1 cellular context compared by ENCODE assay signal in the genomic region with DNA sequence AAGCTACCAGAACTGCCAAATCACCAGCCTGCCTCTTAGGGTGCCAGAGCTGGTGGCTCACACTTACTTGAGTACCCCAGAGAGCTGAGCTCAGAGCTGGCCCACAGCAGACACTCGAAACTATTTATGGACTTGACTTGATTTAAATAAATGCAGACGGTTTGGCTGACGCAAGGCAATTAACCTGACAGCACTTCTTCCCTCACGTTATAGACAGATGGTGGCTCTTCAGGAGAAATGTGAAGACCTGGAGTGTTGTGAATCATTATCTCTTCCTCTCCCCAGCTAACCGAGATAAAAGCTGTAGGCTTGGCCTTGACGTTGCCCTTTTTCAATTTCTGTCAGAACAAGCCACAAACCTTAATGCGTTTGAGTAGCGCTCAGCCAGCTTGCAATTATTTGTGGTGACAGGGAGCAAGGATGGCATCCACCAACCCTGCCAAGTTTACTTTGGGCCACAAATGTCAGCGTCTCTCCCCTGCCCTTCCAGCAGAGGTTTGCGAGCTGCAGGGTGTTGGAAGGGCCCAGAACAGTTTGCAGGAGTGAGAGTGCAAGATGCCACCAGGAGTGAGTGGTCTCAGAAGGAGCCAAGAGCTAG.
TF ChIP-seq lines count a peak whose summit lies in the region.

No MANE protein-coding gene starts in this region.

TF ChIP-seq in GM12878, 131 proteins besides CTCF, POLR2A, EP300 and RAD21 (continued from another document and continues in another):
- TF ChIP-seq CEBPZ (IDR thresholded peaks at IDR 0.05; ENCODE audit: low read depth, low read length) (no peak), ZNF687 (IDR thresholded peaks at IDR 0.05) (no peak), SUPT20H (IDR thresholded peaks at IDR 0.05; ENCODE audit: borderline replicate concordance, control insufficient read depth, low read depth, low read length) (no peak), CREM (IDR thresholded peaks at IDR 0.05; ENCODE audit: low read depth) (no peak), HDAC6 (IDR thresholded peaks at IDR 0.05; ENCODE audit: unreplicated experiment) (no peak), ZNF24 (IDR thresholded peaks at IDR 0.05) (no peak), CBX5 (IDR thresholded peaks at IDR 0.05; ENCODE audit: low read depth) (no peak), BCL11A (IDR thresholded peaks at IDR 0.05; ENCODE audit: low read depth, low read length) (0 out of 2 replicates have a peak, but pooled peaks have one; percentile 49), FOXK2 (IDR thresholded peaks at IDR 0.05) (no peak), MXI1 (IDR thresholded peaks at IDR 0.05; ENCODE audit: low read depth, low read length) (no peak), CHD2 (IDR thresholded peaks at IDR 0.05; ENCODE audit: borderline replicate concordance, low read depth, low read length) (no peak), BACH1 (IDR thresholded peaks at IDR 0.05; ENCODE audit: borderline replicate concordance) (no peak), MYB (IDR thresholded peaks at IDR 0.05; ENCODE audit: borderline replicate concordance, low read depth, low read length) (no peak), RB1 (IDR thresholded peaks at IDR 0.05; ENCODE audit: borderline replicate concordance) (no peak), NR2C1 (IDR thresholded peaks at IDR 0.05) (no peak), BRCA1 (IDR thresholded peaks at IDR 0.05; ENCODE audit: low read depth, low read length) (no peak), ASH2L (IDR thresholded peaks at IDR 0.05; ENCODE audit: borderline replicate concordance, low read depth) (no peak), YBX1 (IDR thresholded peaks at IDR 0.05) (no peak), PAX5 (IDR thresholded peaks at IDR 0.05; ENCODE audit: borderline replicate concordance, low read depth, low read length) (0 out of 2 replicates have a peak, but pooled peaks have one; percentile 15), SRF (IDR thresholded peaks at IDR 0.05; ENCODE audit: low read depth in 2 of 2, low read length in 2 of 2) (no peak), SP1 (IDR thresholded peaks at IDR 0.05; ENCODE audit: low read depth, low read length) (no peak), SMAD5 (IDR thresholded peaks at IDR 0.05; ENCODE audit: low read depth) (no peak), MTA2 (IDR thresholded peaks at IDR 0.05; ENCODE audit: low read depth) (peak; percentile 77; the same call in 1 of the 2 replicates), NBN (IDR thresholded peaks at IDR 0.05) (no peak), IKZF2 (IDR thresholded peaks at IDR 0.05) (peak; percentile 45 to 49; a peak in 3 of 4 replicates), CBX3 (IDR thresholded peaks at IDR 0.05; ENCODE audit: borderline replicate concordance, low read depth) (no peak), RUNX3 (IDR thresholded peaks at IDR 0.05; ENCODE audit: low read length) (peak; percentile 78), CREB1 (IDR thresholded peaks at IDR 0.05; ENCODE audit: low read depth) (no peak), PAX8 (IDR thresholded peaks at IDR 0.05) (no peak), IKZF1 (conservative IDR thresholded peaks at IDR 0.05) (peak; percentile 73; the same call in 1 of the 2 replicates), TARDBP (IDR thresholded peaks at IDR 0.05; ENCODE audit: borderline replicate concordance) (no peak), POLR2AphosphoS2 (IDR thresholded peaks at IDR 0.05; ENCODE audit: low read depth, low read length) (no peak), ZZZ3 (IDR thresholded peaks at IDR 0.05; ENCODE audit: control insufficient read depth, insufficient read length, low read depth) (no peak), SPI1 (IDR thresholded peaks at IDR 0.05; ENCODE audit: borderline replicate concordance, insufficient read depth, low read depth, low read length) (peak; percentile 17; the same call in 1 of the 2 replicates), NR2F1 (conservative IDR thresholded peaks at IDR 0.05) (peak; percentile 66; the same call in 1 of the 2 replicates), NFYA (IDR thresholded peaks at IDR 0.05; ENCODE audit: borderline replicate concordance, low read depth, low read length) (no peak)
- TF ChIP-seq, protein P1, sequence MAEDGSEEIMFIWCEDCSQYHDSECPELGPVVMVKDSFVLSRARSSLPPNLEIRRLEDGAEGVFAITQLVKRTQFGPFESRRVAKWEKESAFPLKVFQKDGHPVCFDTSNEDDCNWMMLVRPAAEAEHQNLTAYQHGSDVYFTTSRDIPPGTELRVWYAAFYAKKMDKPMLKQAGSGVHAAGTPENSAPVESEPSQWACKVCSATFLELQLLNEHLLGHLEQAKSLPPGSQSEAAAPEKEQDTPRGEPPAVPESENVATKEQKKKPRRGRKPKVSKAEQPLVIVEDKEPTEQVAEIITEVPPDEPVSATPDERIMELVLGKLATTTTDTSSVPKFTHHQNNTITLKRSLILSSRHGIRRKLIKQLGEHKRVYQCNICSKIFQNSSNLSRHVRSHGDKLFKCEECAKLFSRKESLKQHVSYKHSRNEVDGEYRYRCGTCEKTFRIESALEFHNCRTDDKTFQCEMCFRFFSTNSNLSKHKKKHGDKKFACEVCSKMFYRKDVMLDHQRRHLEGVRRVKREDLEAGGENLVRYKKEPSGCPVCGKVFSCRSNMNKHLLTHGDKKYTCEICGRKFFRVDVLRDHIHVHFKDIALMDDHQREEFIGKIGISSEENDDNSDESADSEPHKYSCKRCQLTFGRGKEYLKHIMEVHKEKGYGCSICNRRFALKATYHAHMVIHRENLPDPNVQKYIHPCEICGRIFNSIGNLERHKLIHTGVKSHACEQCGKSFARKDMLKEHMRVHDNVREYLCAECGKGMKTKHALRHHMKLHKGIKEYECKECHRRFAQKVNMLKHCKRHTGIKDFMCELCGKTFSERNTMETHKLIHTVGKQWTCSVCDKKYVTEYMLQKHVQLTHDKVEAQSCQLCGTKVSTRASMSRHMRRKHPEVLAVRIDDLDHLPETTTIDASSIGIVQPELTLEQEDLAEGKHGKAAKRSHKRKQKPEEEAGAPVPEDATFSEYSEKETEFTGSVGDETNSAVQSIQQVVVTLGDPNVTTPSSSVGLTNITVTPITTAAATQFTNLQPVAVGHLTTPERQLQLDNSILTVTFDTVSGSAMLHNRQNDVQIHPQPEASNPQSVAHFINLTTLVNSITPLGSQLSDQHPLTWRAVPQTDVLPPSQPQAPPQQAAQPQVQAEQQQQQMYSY (CRISPR knock-in tag; IDR thresholded peaks at IDR 0.05) = no peak
- TF ChIP-seq, protein P2, sequence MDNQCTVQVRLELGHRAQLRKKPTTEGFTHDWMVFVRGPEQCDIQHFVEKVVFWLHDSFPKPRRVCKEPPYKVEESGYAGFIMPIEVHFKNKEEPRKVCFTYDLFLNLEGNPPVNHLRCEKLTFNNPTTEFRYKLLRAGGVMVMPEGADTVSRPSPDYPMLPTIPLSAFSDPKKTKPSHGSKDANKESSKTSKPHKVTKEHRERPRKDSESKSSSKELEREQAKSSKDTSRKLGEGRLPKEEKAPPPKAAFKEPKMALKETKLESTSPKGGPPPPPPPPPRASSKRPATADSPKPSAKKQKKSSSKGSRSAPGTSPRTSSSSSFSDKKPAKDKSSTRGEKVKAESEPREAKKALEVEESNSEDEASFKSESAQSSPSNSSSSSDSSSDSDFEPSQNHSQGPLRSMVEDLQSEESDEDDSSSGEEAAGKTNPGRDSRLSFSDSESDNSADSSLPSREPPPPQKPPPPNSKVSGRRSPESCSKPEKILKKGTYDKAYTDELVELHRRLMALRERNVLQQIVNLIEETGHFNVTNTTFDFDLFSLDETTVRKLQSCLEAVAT (IDR thresholded peaks at IDR 0.05) = no peak
- TF ChIP-seq, protein P3, sequence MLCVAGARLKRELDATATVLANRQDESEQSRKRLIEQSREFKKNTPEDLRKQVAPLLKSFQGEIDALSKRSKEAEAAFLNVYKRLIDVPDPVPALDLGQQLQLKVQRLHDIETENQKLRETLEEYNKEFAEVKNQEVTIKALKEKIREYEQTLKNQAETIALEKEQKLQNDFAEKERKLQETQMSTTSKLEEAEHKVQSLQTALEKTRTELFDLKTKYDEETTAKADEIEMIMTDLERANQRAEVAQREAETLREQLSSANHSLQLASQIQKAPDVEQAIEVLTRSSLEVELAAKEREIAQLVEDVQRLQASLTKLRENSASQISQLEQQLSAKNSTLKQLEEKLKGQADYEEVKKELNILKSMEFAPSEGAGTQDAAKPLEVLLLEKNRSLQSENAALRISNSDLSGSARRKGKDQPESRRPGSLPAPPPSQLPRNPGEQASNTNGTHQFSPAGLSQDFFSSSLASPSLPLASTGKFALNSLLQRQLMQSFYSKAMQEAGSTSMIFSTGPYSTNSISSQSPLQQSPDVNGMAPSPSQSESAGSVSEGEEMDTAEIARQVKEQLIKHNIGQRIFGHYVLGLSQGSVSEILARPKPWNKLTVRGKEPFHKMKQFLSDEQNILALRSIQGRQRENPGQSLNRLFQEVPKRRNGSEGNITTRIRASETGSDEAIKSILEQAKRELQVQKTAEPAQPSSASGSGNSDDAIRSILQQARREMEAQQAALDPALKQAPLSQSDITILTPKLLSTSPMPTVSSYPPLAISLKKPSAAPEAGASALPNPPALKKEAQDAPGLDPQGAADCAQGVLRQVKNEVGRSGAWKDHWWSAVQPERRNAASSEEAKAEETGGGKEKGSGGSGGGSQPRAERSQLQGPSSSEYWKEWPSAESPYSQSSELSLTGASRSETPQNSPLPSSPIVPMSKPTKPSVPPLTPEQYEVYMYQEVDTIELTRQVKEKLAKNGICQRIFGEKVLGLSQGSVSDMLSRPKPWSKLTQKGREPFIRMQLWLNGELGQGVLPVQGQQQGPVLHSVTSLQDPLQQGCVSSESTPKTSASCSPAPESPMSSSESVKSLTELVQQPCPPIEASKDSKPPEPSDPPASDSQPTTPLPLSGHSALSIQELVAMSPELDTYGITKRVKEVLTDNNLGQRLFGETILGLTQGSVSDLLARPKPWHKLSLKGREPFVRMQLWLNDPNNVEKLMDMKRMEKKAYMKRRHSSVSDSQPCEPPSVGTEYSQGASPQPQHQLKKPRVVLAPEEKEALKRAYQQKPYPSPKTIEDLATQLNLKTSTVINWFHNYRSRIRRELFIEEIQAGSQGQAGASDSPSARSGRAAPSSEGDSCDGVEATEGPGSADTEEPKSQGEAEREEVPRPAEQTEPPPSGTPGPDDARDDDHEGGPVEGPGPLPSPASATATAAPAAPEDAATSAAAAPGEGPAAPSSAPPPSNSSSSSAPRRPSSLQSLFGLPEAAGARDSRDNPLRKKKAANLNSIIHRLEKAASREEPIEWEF (IDR thresholded peaks at IDR 0.05; ENCODE audit: insufficient replicate concordance, low read depth, low read length) = no peak
- TF ChIP-seq, protein P4, sequence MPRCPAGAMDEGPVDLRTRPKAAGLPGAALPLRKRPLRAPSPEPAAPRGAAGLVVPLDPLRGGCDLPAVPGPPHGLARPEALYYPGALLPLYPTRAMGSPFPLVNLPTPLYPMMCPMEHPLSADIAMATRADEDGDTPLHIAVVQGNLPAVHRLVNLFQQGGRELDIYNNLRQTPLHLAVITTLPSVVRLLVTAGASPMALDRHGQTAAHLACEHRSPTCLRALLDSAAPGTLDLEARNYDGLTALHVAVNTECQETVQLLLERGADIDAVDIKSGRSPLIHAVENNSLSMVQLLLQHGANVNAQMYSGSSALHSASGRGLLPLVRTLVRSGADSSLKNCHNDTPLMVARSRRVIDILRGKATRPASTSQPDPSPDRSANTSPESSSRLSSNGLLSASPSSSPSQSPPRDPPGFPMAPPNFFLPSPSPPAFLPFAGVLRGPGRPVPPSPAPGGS (IDR thresholded peaks at IDR 0.05; ENCODE audit: borderline replicate concordance, insufficient read depth, low read depth, low read length, poor library complexity, severe bottlenecking) = no peak
